ENCODE assay signal across 9 cellular contexts in the genomic region with DNA sequence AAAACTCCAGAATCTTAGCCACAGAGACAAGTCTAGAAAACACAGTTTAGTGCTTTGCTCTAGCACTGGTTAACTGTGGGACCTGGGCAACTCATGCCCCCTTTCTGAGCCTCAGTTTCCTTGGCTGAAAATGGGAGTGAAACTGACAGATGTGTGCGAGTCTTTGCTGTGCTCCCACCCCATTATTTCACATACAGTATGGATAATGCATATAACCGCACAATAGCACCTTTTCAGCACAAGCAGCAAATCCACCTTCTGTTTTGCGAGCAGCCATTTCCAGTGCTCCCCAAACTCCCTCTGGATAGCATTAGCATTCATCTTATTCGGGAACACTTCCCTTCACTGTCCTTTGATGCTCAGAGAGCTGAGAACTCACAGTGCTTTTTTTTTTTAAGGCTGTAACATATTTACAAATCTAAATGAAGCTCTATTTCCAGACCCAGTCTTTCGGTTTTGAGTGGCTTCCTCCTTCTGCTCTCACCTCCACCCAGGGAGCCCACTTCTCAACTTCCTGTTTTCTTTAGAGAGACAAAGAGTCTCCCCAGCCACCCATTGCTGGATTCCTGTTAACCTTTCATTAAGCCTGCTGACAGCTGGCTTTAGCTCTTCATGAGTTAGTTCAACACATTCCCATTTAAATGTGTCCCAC. TPM values are rescaled to one million over a fixed set of nuclear protein-coding genes. Genes with fewer than 3 reads are reported as not detected.
DNase-seq lines count a peak whose midpoint lies in the region; ATAC-seq and TF ChIP-seq lines count a peak whose summit lies in the region.
"Had no signal": no experiment of that assay in that cellular context is flagged by ENCODE, and none has a peak within 500 bp of the region (broad histone marks: within the 10 kb centered on the region; RNA-seq: fewer than 3 reads in every experiment).

No MANE protein-coding gene starts in this region.

- H3K27me3 ChIP-seq in esophagus squamous epithelium (no peaks in the 10 kb centered on the region), right cardiac atrium (ENCODE audit: control insufficient read depth, insufficient read depth) (no peaks in the 10 kb centered on the region)

- DNase-seq in DMS79 (lab: John Stamatoyannopoulos, UW) (peak; percentile 50), NCI-H748 treated with DMSO at 0.1 percent for 48 hours (lab: John Stamatoyannopoulos, UW) (peak; percentile 97), iPS DF 4.7 (ENCODE audit: extremely low read depth, low spot score) (peak; percentile 98), esophagus squamous epithelium (lab: John Stamatoyannopoulos, UW) (no peak), right cardiac atrium (no peak)
- DNase-seq in effector CD8-positive, alpha-beta T cell (lab: John Stamatoyannopoulos, UW), result no peak

- TF ChIP-seq CTCF in esophagus squamous epithelium (IDR thresholded peaks at IDR 0.05), result no peak

- H3K4me3 ChIP-seq in esophagus squamous epithelium (no peak overlapping the region), right cardiac atrium (ENCODE audit: low read length) (no peak overlapping the region)

- H3K36me3 ChIP-seq in esophagus squamous epithelium, result no peaks in the 10 kb centered on the region

- TF ChIP-seq POLR2A in esophagus squamous epithelium (IDR thresholded peaks at IDR 0.05), result no peak

- ATAC-seq in GM19395 (IDR thresholded peaks at IDR 0.05; ENCODE audit: unreplicated experiment) (peak; percentile 96), HG03280 (IDR thresholded peaks at IDR 0.05; ENCODE audit: unreplicated experiment) (peak; percentile 80), right cardiac atrium (no peak)

- H3K9me3 ChIP-seq in esophagus squamous epithelium, result no peaks in the 10 kb centered on the region
- no peaks in the 10 kb centered on the region for H3K9me3 ChIP-seq in right cardiac atrium (ENCODE audit: control insufficient read depth, low read length)

- H3K4me1 ChIP-seq in esophagus squamous epithelium (no peaks in the 10 kb centered on the region), right cardiac atrium (ENCODE audit: control insufficient read depth, insufficient read depth, low read length) (no peaks in the 10 kb centered on the region)

- intact Hi-C loops in esophagus squamous epithelium (cut with DNase I) (no loop called here), right cardiac atrium (cut with DNase I) (no loop called here)

- 47 to 53% methylated on average over 5 of the region's 5 CpGs for WGBS in esophagus squamous epithelium, 2 donors
- 61% methylated on average over 5 of the region's 5 CpGs for WGBS in right cardiac atrium

- H3K27ac ChIP-seq in esophagus squamous epithelium (peak overlapping the region in 1 of 4 donors; percentile 22), right cardiac atrium (ENCODE audit: low read length) (no peak overlapping the region)

RNA-seq across cellular contexts. Expression of gene TIMD4, which starts 49.2 kb away (rescaled TPM):
- total RNA-seq in esophagus squamous epithelium (not detected), right cardiac atrium (1 to 10 TPM in 2 of 4 donors, under 1 TPM in 2; 0.50 to 1.4 (median 0.98) TPM)
- 0.07 TPM for polyA plus RNA-seq in right cardiac atrium
- total RNA-seq: astrocyte had no signal

Comparison
In these comparisons a context has a peak if more than half of its experiments do, and no peak if none do; other contexts are left out.
1. DNase-seq: peak in DMS79 (single experiment), NCI-H748 treated with DMSO at 0.1 percent for 48 hours (single experiment) and iPS DF 4.7 (single experiment); none in esophagus squamous epithelium (single experiment), effector CD8-positive, alpha-beta T cell (single experiment) and right cardiac atrium (0 of 3).
2. ATAC-seq: peak in GM19395 (single experiment) and HG03280 (single experiment); none in right cardiac atrium (0 of 2).